ENCODE assay signal across 24 cellular contexts in the genomic region with DNA sequence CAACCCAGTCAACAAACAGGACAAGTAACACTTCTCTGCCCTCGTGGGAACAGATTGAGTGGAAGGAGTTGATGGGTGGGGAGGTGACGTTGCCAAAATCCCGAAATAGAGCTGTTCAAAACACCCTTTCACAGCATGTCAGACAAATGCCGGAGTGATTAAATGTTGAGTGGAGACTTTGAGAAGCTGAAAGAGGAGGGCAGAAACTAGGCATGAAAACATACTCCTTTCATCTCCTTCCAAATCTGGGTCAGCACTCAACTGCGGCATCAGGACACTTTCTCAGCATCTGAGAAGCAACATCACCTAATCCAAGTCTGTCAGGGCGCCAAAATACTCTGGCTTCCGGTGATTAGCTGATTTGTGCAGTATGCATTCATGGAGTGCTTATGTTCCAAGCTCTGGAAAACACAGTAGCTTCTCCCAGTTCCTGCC. TPM values are rescaled to one million over a fixed set of nuclear protein-coding genes. Genes with fewer than 3 reads are reported as not detected.
DNase-seq lines count a peak whose midpoint lies in the region; ATAC-seq and TF ChIP-seq lines count a peak whose summit lies in the region.
"Had no signal": no experiment of that assay in that cellular context is flagged by ENCODE, and none has a peak within 500 bp of the region (broad histone marks: within the 10 kb centered on the region; RNA-seq: fewer than 3 reads in every experiment).

No MANE protein-coding gene starts in this region.

- peak; percentile 91 to 93 for ATAC-seq in right cardiac atrium
- no peak for ATAC-seq in natural killer cell treated with Interleukin-12 subunit alpha and Interleukin-12 subunit beta and Interleukin-15 and Interleukin-18, amount 100 ng/mL, for 72 hours
- ATAC-seq in activated CD8-positive, alpha-beta T cell treated with anti-CD3 and anti-CD28 coated beads for 36 hours: no peak
- ATAC-seq: activated CD4-positive, alpha-beta T cell treated with anti-CD3 and anti-CD28 coated beads for 36 hours; HCT116 had no signal

- no peak for TF ChIP-seq CTCF in brain (conservative IDR thresholded peaks at IDR 0.05)
- no peak for TF ChIP-seq CTCF in activated CD8-positive, alpha-beta T cell treated with anti-CD3 and anti-CD28 coated beads for 36 hours (IDR thresholded peaks at IDR 0.05)

- H3K36me3 Mint-ChIP-seq in brain: no peaks in the 10 kb centered on the region
- H3K36me3 Mint-ChIP-seq in natural killer cell treated with Interleukin-12 subunit alpha and Interleukin-12 subunit beta and Interleukin-15 and Interleukin-18, amount 100 ng/mL, for 72 hours: no peaks in the 10 kb centered on the region
- no peaks in the 10 kb centered on the region for H3K36me3 Mint-ChIP-seq in activated CD8-positive, alpha-beta T cell treated with anti-CD3 and anti-CD28 coated beads for 36 hours (ENCODE audit: low read depth)

- peaks cover 10 to 29% (median 17%) of the 10 kb centered on the region in 5 experiments for H3K9me3 Mint-ChIP-seq in brain
- H3K9me3 Mint-ChIP-seq in natural killer cell treated with Interleukin-12 subunit alpha and Interleukin-12 subunit beta and Interleukin-15 and Interleukin-18, amount 100 ng/mL, for 72 hours: peaks cover 3% of the 10 kb centered on the region
- H3K9me3 Mint-ChIP-seq in activated CD8-positive, alpha-beta T cell treated with anti-CD3 and anti-CD28 coated beads for 36 hours: peaks cover 5% of the 10 kb centered on the region

- POLR2A ChIA-PET in activated CD8-positive, alpha-beta T cell treated with anti-CD3 and anti-CD28 coated beads for 36 hours (lab: Charles Lee): interaction anchor here (0.6 kb wide), 1 partner anchor 9 kb away, joined by 3 read pairs; no protein-coding TSS in a partner anchor

- DNase-seq in M059J (ENCODE audit: low read depth) (peak; percentile 53), NCI-H524 treated with DMSO at 0.1 percent for 48 hours (lab: John Stamatoyannopoulos, UW) (peak; percentile 71), right cardiac atrium (peak in 1 of 3 donors; percentile 63), NCI-H146 (lab: John Stamatoyannopoulos, UW) (no peak)
- no peak for DNase-seq in natural killer cell treated with Interleukin-12 subunit alpha and Interleukin-12 subunit beta and Interleukin-15 and Interleukin-18, amount 100 ng/mL, for 72 hours (ENCODE audit: low spot score)
- no peak for DNase-seq in activated CD8-positive, alpha-beta T cell treated with anti-CD3 and anti-CD28 coated beads for 36 hours
- no peak for DNase-seq in activated CD4-positive, CD25-positive, alpha-beta regulatory T cell (lab: John Stamatoyannopoulos, UW)
- DNase-seq: activated CD4-positive, alpha-beta T cell treated with anti-CD3 and anti-CD28 coated beads for 36 hours; activated CD8-positive, alpha-beta memory T cell treated with anti-CD3 and anti-CD28 coated beads for 24 hours; activated effector memory CD4-positive, alpha-beta T cell treated with anti-CD3 and anti-CD28 coated beads, Interleukin-2, amount 50 U/mL, for 16 hours; activated naive CD8-positive, alpha-beta T cell treated with anti-CD3 and anti-CD28 coated beads for 36 hours; Calu3; KBM-7; kidney glomerular epithelial cell; MM.1S; NCI-H774; stimulated activated CD4-positive, alpha-beta T cell treated with anti-CD3 and anti-CD28 coated beads, Interleukin-15, amount 100 ng/mL, for 24 hours; stimulated activated naive CD4-positive, alpha-beta T cell treated with Interleukin-2 at 50 U/mL for 16 hours; uterus had no signal

- no peak overlapping the region for H3K4me3 ChIP-seq in right cardiac atrium (ENCODE audit: low read length)
- H3K4me3 ChIP-seq: neural progenitor cell, thoracic aorta, uterus had no signal

- H3K27me3 ChIP-seq in right cardiac atrium (ENCODE audit: control insufficient read depth, insufficient read depth): no peaks in the 10 kb centered on the region
- H3K27me3 ChIP-seq: neural progenitor cell, uterus had no signal

- 22% methylated on average over 7 of the region's 7 CpGs for WGBS in right cardiac atrium

- CTCF ChIA-PET in activated CD8-positive, alpha-beta T cell treated with anti-CD3 and anti-CD28 coated beads for 36 hours (lab: Charles Lee): no interaction called here

- H3K27me3 Mint-ChIP-seq in brain: peaks cover 4% of the 10 kb centered on the region
- H3K27me3 Mint-ChIP-seq in natural killer cell treated with Interleukin-12 subunit alpha and Interleukin-12 subunit beta and Interleukin-15 and Interleukin-18, amount 100 ng/mL, for 72 hours: peaks cover 9 to 23% of the 10 kb centered on the region in 2 donors
- peaks cover 9% of the 10 kb centered on the region for H3K27me3 Mint-ChIP-seq in activated CD8-positive, alpha-beta T cell treated with anti-CD3 and anti-CD28 coated beads for 36 hours

- H3K27ac Mint-ChIP-seq in brain: peak overlapping the region in 3 of 5 experiments; percentile 26 to 90 (median 46)
- no peak overlapping the region for H3K27ac Mint-ChIP-seq in natural killer cell treated with Interleukin-12 subunit alpha and Interleukin-12 subunit beta and Interleukin-15 and Interleukin-18, amount 100 ng/mL, for 72 hours
- H3K27ac Mint-ChIP-seq in activated CD8-positive, alpha-beta T cell treated with anti-CD3 and anti-CD28 coated beads for 36 hours: no peak overlapping the region
- H3K27ac Mint-ChIP-seq: activated CD4-positive, alpha-beta T cell treated with anti-CD3 and anti-CD28 coated beads for 36 hours; activated naive CD8-positive, alpha-beta T cell treated with anti-CD3 and anti-CD28 coated beads for 36 hours; memory B cell; neural progenitor cell had no signal

- H3K4me1 ChIP-seq in right cardiac atrium (ENCODE audit: control insufficient read depth, insufficient read depth, low read length): no peaks in the 10 kb centered on the region
- H3K4me1 ChIP-seq: neural progenitor cell, uterus had no signal

- peak overlapping the region; percentile 57 for H3K27ac ChIP-seq in right cardiac atrium (ENCODE audit: low read length)
- H3K27ac ChIP-seq: neural progenitor cell, thoracic aorta, uterus had no signal

- peaks cover 17% of the 10 kb centered on the region for H3K4me1 Mint-ChIP-seq in brain
- no peaks in the 10 kb centered on the region for H3K4me1 Mint-ChIP-seq in natural killer cell treated with Interleukin-12 subunit alpha and Interleukin-12 subunit beta and Interleukin-15 and Interleukin-18, amount 100 ng/mL, for 72 hours (ENCODE audit: low read depth in 2 of 2)
- H3K4me1 Mint-ChIP-seq in activated CD8-positive, alpha-beta T cell treated with anti-CD3 and anti-CD28 coated beads for 36 hours (ENCODE audit: low read depth): no peaks in the 10 kb centered on the region
- H3K4me1 Mint-ChIP-seq: activated CD4-positive, alpha-beta T cell treated with anti-CD3 and anti-CD28 coated beads for 36 hours; activated naive CD8-positive, alpha-beta T cell treated with anti-CD3 and anti-CD28 coated beads for 36 hours; memory B cell had no signal

- H3K9me3 ChIP-seq in right cardiac atrium (ENCODE audit: control insufficient read depth, low read length): no peaks in the 10 kb centered on the region
- H3K9me3 ChIP-seq: thoracic aorta, uterus had no signal

- intact Hi-C loops in right cardiac atrium (cut with DNase I): loop anchor here in 1 of 4 donors (10.0 kb wide), 1 partner anchor 118 kb away; no protein-coding TSS in a partner anchor
- intact Hi-C loops in activated CD8-positive, alpha-beta T cell treated with anti-CD3 and anti-CD28 coated beads for 36 hours (cut with micrococcal nuclease): no loop called here

- H3K4me3 Mint-ChIP-seq in brain: peak overlapping the region in 2 of 5 experiments; percentile 40 to 74
- H3K4me3 Mint-ChIP-seq in natural killer cell treated with Interleukin-12 subunit alpha and Interleukin-12 subunit beta and Interleukin-15 and Interleukin-18, amount 100 ng/mL, for 72 hours: no peak overlapping the region
- H3K4me3 Mint-ChIP-seq in activated CD8-positive, alpha-beta T cell treated with anti-CD3 and anti-CD28 coated beads for 36 hours: no peak overlapping the region
- H3K4me3 Mint-ChIP-seq: activated CD4-positive, alpha-beta T cell treated with anti-CD3 and anti-CD28 coated beads for 36 hours; activated naive CD8-positive, alpha-beta T cell treated with anti-CD3 and anti-CD28 coated beads for 36 hours; memory B cell; neural progenitor cell had no signal

RNA-seq across cellular contexts. Expression of a gene that starts 51.5 kb away (rescaled TPM):
- total RNA-seq in M059J (2014; rRNA removed; shearing (Covaris generic)): 51.5 and 71.3 TPM in 2 replicates
- polyA plus RNA-seq in brain (ENCODE audit: insufficient read depth, low read depth, low replicate concordance) (31.9 TPM), right cardiac atrium (11.2 TPM)
- total RNA-seq in right cardiac atrium: 10 to 100 TPM; 14.9 to 21.2 (median 16.8) TPM
- total RNA-seq in natural killer cell treated with Interleukin-12 subunit alpha and Interleukin-12 subunit beta and Interleukin-15 and Interleukin-18, amount 100 ng/mL, for 72 hours: 10 to 100 TPM; 29.1 to 70.0 TPM
- 10 to 100 TPM; 37.1 to 40.8 TPM for total RNA-seq in activated CD8-positive, alpha-beta T cell treated with anti-CD3 and anti-CD28 coated beads for 36 hours

Comparison
In these comparisons a context has a peak if more than half of its experiments do, and no peak if none do; other contexts are left out.
1. DNase-seq: peak in M059J (single experiment) and NCI-H524 treated with DMSO at 0.1 percent for 48 hours (single experiment); none in natural killer cell treated with Interleukin-12 subunit alpha and Interleukin-12 subunit beta and Interleukin-15 and Interleukin-18, amount 100 ng/mL, for 72 hours (single experiment), NCI-H146 (single experiment), activated CD8-positive, alpha-beta T cell treated with anti-CD3 and anti-CD28 coated beads for 36 hours (single experiment) and activated CD4-positive, CD25-positive, alpha-beta regulatory T cell (0 of 4).
2. H3K27ac Mint-ChIP-seq: peak in brain (3 of 5); none in natural killer cell treated with Interleukin-12 subunit alpha and Interleukin-12 subunit beta and Interleukin-15 and Interleukin-18, amount 100 ng/mL, for 72 hours (0 of 2) and activated CD8-positive, alpha-beta T cell treated with anti-CD3 and anti-CD28 coated beads for 36 hours (single experiment).
3. ATAC-seq: peak in right cardiac atrium (2 of 2); none in natural killer cell treated with Interleukin-12 subunit alpha and Interleukin-12 subunit beta and Interleukin-15 and Interleukin-18, amount 100 ng/mL, for 72 hours (0 of 2) and activated CD8-positive, alpha-beta T cell treated with anti-CD3 and anti-CD28 coated beads for 36 hours (single experiment).